ENCODE assay signal across 1 cellular context in genomic region chr4:69759189-69759604, GRCh38.
TF ChIP-seq lines count a peak whose summit lies in the region.

No MANE protein-coding gene starts in this region.

TF ChIP-seq in SK-N-SH, 30 proteins besides CTCF, POLR2A, EP300 and RAD21 (continued from another document):
- no peak for TF ChIP-seq ZBTB33 (IDR thresholded peaks at IDR 0.05; ENCODE audit: borderline replicate concordance, low read depth)
